Comparison of ENCODE assay signal across 14 cellular contexts in genomic region chr1:7335224-7335879, GRCh38.
A peak's percentile ranks its signal among the peaks of the same experiment; 100 is the strongest.
DNase-seq lines count a peak whose midpoint lies in the region; ATAC-seq and TF ChIP-seq lines count a peak whose summit lies in the region.
"Had no signal": no experiment of that assay in that cellular context is flagged by ENCODE, and none has a peak within 500 bp of the region (broad histone marks: within the 10 kb centered on the region; RNA-seq: fewer than 3 reads in every experiment).

No MANE protein-coding gene starts in this region.

- H3K27ac ChIP-seq in foreskin keratinocyte = peak overlapping the region; percentile 44
- H3K27ac ChIP-seq in thyroid gland = no peak overlapping the region
- no peak overlapping the region for H3K27ac ChIP-seq in heart right ventricle

- H3K27ac Mint-ChIP-seq in activated CD4-positive, alpha-beta memory T cell treated with anti-CD3 and anti-CD28 coated beads for 36 hours = no peak overlapping the region
- H3K27ac Mint-ChIP-seq: activated CD8-positive, alpha-beta T cell treated with anti-CD3 and anti-CD28 coated beads for 36 hours; activated T-helper 2 cell treated with anti-CD3 and anti-CD28 coated beads, Interferon-gamma antibody, Interleukin-2, Interleukin-4, amounts not matched to agents 10 μg/mL and 5 μg/mL and 100 μg/mL, durations not matched to agents 14 hours and 24 hours and 36 hours had no signal

- CTCF ChIA-PET in activated CD4-positive, alpha-beta memory T cell treated with anti-CD3 and anti-CD28 coated beads for 36 hours (lab: Charles Lee) = no interaction called here

- H3K36me3 ChIP-seq in thyroid gland (no peaks in the 10 kb centered on the region), heart right ventricle (no peaks in the 10 kb centered on the region)

- H3K36me3 Mint-ChIP-seq in activated CD4-positive, alpha-beta memory T cell treated with anti-CD3 and anti-CD28 coated beads for 36 hours = no peaks in the 10 kb centered on the region

- H3K9me3 ChIP-seq in thyroid gland = no peaks in the 10 kb centered on the region
- H3K9me3 ChIP-seq in heart right ventricle = no peaks in the 10 kb centered on the region

- no peak overlapping the region for H3K4me3 Mint-ChIP-seq in activated CD4-positive, alpha-beta memory T cell treated with anti-CD3 and anti-CD28 coated beads for 36 hours
- H3K4me3 Mint-ChIP-seq: activated CD8-positive, alpha-beta T cell treated with anti-CD3 and anti-CD28 coated beads for 36 hours had no signal

- peak; percentile 45 for ATAC-seq in foreskin keratinocyte
- ATAC-seq in heart right ventricle = no peak
- ATAC-seq: activated CD8-positive, alpha-beta T cell treated with anti-CD3 and anti-CD28 coated beads for 36 hours had no signal

- no peaks in the 10 kb centered on the region for H3K9me3 Mint-ChIP-seq in activated CD4-positive, alpha-beta memory T cell treated with anti-CD3 and anti-CD28 coated beads for 36 hours
- H3K9me3 Mint-ChIP-seq: activated CD8-positive, alpha-beta T cell treated with anti-CD3 and anti-CD28 coated beads for 36 hours; activated T-helper 2 cell treated with anti-CD3 and anti-CD28 coated beads, Interferon-gamma antibody, Interleukin-2, Interleukin-4, amounts not matched to agents 10 μg/mL and 5 μg/mL and 100 μg/mL, durations not matched to agents 14 hours and 24 hours and 36 hours had no signal

- H3K27me3 Mint-ChIP-seq in activated CD4-positive, alpha-beta memory T cell treated with anti-CD3 and anti-CD28 coated beads for 36 hours = peaks cover 8% of the 10 kb centered on the region

- no peaks in the 10 kb centered on the region for H3K4me1 Mint-ChIP-seq in activated CD4-positive, alpha-beta memory T cell treated with anti-CD3 and anti-CD28 coated beads for 36 hours (ENCODE audit: low read depth)

- WGBS in thyroid gland, 2 donors = 72 to 87% methylated on average over 13 of the region's 13 CpGs
- 69 to 75% methylated on average over 13 of the region's 13 CpGs for WGBS in heart right ventricle, 2 donors

- DNase-seq in NCI-H1417 (lab: John Stamatoyannopoulos, UW) = peak in 2 of 3 experiments; percentile 20 to 45
- DNase-seq in NCI-H1417 treated with DMSO at 0.1 percent for 48 hours (lab: John Stamatoyannopoulos, UW) = no peak
- DNase-seq in RPMI7951 (ENCODE audit: low read depth) = peak; percentile 42
- peak; percentile 34 to 72 for DNase-seq in foreskin keratinocyte
- DNase-seq in retinal pigment epithelial cell (ENCODE audit: low read depth) = peak; percentile 81
- no peak for DNase-seq in thyroid gland
- DNase-seq in activated CD4-positive, alpha-beta memory T cell treated with anti-CD3 and anti-CD28 coated beads for 36 hours = no peak
- DNase-seq in heart right ventricle = no peak
- DNase-seq: activated CD8-positive, alpha-beta T cell treated with anti-CD3 and anti-CD28 coated beads for 36 hours; amygdala; midbrain; stimulated activated CD4-positive, alpha-beta T cell treated with anti-CD3 and anti-CD28 coated beads, Interleukin-15, amount 100 ng/mL, for 24 hours; substantia nigra had no signal

- POLR2A ChIA-PET in activated CD4-positive, alpha-beta memory T cell treated with anti-CD3 and anti-CD28 coated beads for 36 hours (lab: Charles Lee) = no interaction called here

- no peak overlapping the region for H3K4me3 ChIP-seq in retinal pigment epithelial cell (ENCODE audit: low read length)
- H3K4me3 ChIP-seq in thyroid gland (replicated peaks in 1 of 3) = no peak overlapping the region
- no peak overlapping the region for H3K4me3 ChIP-seq in heart right ventricle

- H3K27me3 ChIP-seq in foreskin keratinocyte = peaks cover 3% of the 10 kb centered on the region
- H3K27me3 ChIP-seq in thyroid gland = no peaks in the 10 kb centered on the region
- H3K27me3 ChIP-seq in heart right ventricle = no peaks in the 10 kb centered on the region

- TF ChIP-seq CTCF in foreskin keratinocyte (conservative IDR thresholded peaks at IDR 0.05) = no peak
- TF ChIP-seq CTCF in retinal pigment epithelial cell (conservative IDR thresholded peaks at IDR 0.05; ENCODE audit: low read depth, low read length) = no peak
- TF ChIP-seq CTCF in thyroid gland (IDR thresholded peaks at IDR 0.05) = no peak
- no peak for TF ChIP-seq CTCF in heart right ventricle (IDR thresholded peaks at IDR 0.05)

- intact Hi-C loops in thyroid gland (cut with DNase I) (no loop called here), heart right ventricle (cut with DNase I) (no loop called here)
- intact Hi-C loops in activated CD4-positive, alpha-beta memory T cell treated with anti-CD3 and anti-CD28 coated beads for 36 hours (cut with micrococcal nuclease) = no loop called here

- H3K4me1 ChIP-seq in foreskin keratinocyte (peaks cover 9% of the 10 kb centered on the region), thyroid gland (peaks cover 2 to 7% of the 10 kb centered on the region in 2 donors), heart right ventricle (peaks cover 0 to 11% (median 7%) of the 10 kb centered on the region in 9 donors)

- no peak for TF ChIP-seq POLR2A in thyroid gland (IDR thresholded peaks at IDR 0.05)

Comparison
In these comparisons a context has a peak if more than half of its experiments do, and no peak if none do; other contexts are left out.
1. DNase-seq: peak in NCI-H1417 (2 of 3), RPMI7951 (single experiment), foreskin keratinocyte (2 of 2) and retinal pigment epithelial cell (single experiment); none in NCI-H1417 treated with DMSO at 0.1 percent for 48 hours (single experiment), thyroid gland (0 of 2), activated CD4-positive, alpha-beta memory T cell treated with anti-CD3 and anti-CD28 coated beads for 36 hours (single experiment) and heart right ventricle (0 of 2).